Comparison of ENCODE assay signal across 21 cellular contexts in genomic region chr12:115245005-115245404, GRCh38.
"Had no signal": no experiment of that assay in that cellular context is flagged by ENCODE, and none has a peak within 500 bp of the region (broad histone marks: within the 10 kb centered on the region; RNA-seq: fewer than 3 reads in every experiment).

No MANE protein-coding gene starts in this region.

- H3K4me1 ChIP-seq: colonic mucosa, esophagus squamous epithelium, gastrocnemius medialis, left ventricle myocardium inferior, lower lobe of right lung had no signal

- H3K27ac ChIP-seq: colonic mucosa, epithelial cell of prostate, esophagus squamous epithelium, gastrocnemius medialis, left ventricle myocardium inferior, lower lobe of right lung had no signal

- ATAC-seq: effector memory CD8-positive, alpha-beta T cell; esophagus mucosa; gastrocnemius medialis; left colon; left lobe of liver; lower lobe of right lung; mucosa of descending colon had no signal

- H3K9me3 ChIP-seq: colonic mucosa, esophagus squamous epithelium, gastrocnemius medialis, left ventricle myocardium inferior, lower lobe of right lung, mucosa of descending colon had no signal

- H3K27me3 ChIP-seq: colonic mucosa, gastrocnemius medialis had no signal

- DNase-seq: cerebellar nuclear complex; colonic mucosa; cortex of kidney; effector CD8-positive, alpha-beta T cell; effector memory CD8-positive, alpha-beta T cell; endodermal cell; erythroblast; esophagus squamous epithelium; foreskin melanocyte; gastrocnemius medialis; glutamatergic neuron; head of caudate nucleus; hippocampal formation; left colon; left ventricle myocardium inferior; lower lobe of right lung; mesenchymal stem cell; mucosa of descending colon had no signal

- H3K36me3 ChIP-seq: colonic mucosa, esophagus squamous epithelium, gastrocnemius medialis, left ventricle myocardium inferior, lower lobe of right lung had no signal

- H3K4me3 ChIP-seq: colonic mucosa, esophagus squamous epithelium, gastrocnemius medialis, left ventricle myocardium inferior, lower lobe of right lung, mucosa of descending colon had no signal
